24 cellular contexts compared by ENCODE assay signal in genomic region chr7:134887523-134887922, GRCh38.
A peak's percentile ranks its signal among the peaks of the same experiment; 100 is the strongest.
DNase-seq lines count a peak whose midpoint lies in the region; ATAC-seq, FAIRE-seq and TF ChIP-seq lines count a peak whose summit lies in the region.
"Had no signal": no experiment of that assay in that cellular context is flagged by ENCODE, and none has a peak within 500 bp of the region (broad histone marks: within the 10 kb centered on the region; RNA-seq: fewer than 3 reads in every experiment).

No MANE protein-coding gene starts in this region.

- no peaks in the 10 kb centered on the region for H3K9me3 Mint-ChIP-seq in activated naive CD8-positive, alpha-beta T cell treated with anti-CD3 and anti-CD28 coated beads for 36 hours
- H3K9me3 Mint-ChIP-seq: activated B cell treated with CpG ODN at 0.5 μM for 24 hours; activated CD8-positive, alpha-beta T cell treated with anti-CD3 and anti-CD28 coated beads for 36 hours; activated T-cell treated with anti-CD3 and anti-CD28 coated beads, Interleukin-2, amount 50 U/mL, for 4 hours had no signal

- H3K4me1 ChIP-seq in heart left ventricle (peaks cover 10 to 66% (median 51%) of the 10 kb centered on the region in 12 donors), GM12878 (ENCODE audit: control insufficient read depth, insufficient read depth, low read length) (no peaks in the 10 kb centered on the region; the same call in 1 of the 2 replicates), mesenchymal stem cell (ENCODE audit: control insufficient read depth, insufficient read depth, low read depth, low read length) (peaks cover 13% of the 10 kb centered on the region), tibial artery (peaks cover 4 to 98% (median 53%) of the 10 kb centered on the region in 4 donors)

- no peak overlapping the region for H2BK15ac ChIP-seq in mesenchymal stem cell (ENCODE audit: low read depth, poor library complexity, severe bottlenecking)

- no peaks in the 10 kb centered on the region for H4K20me1 ChIP-seq in GM12878 (ENCODE audit: control insufficient read depth, insufficient read depth)

- H3K4ac ChIP-seq in mesenchymal stem cell (ENCODE audit: low read depth in 1 of 2, low read length in 2 of 2): no peak overlapping the region

- no peak overlapping the region for H2AK5ac ChIP-seq in mesenchymal stem cell (ENCODE audit: low read length, severe bottlenecking)

- TF ChIP-seq RAD21 in GM12878 (IDR thresholded peaks at IDR 0.05; ENCODE audit: insufficient read depth, low read depth, low read length): no peak

- H2BK120ac ChIP-seq in mesenchymal stem cell (ENCODE audit: low read depth, low read length): no peak overlapping the region

- H3K27ac ChIP-seq in heart left ventricle (peak overlapping the region; percentile 61 to 91 (median 78)), GM12878 (ENCODE audit: control insufficient read depth, insufficient read depth) (no peak overlapping the region), mesenchymal stem cell (ENCODE audit: low read length, poor library complexity, severe bottlenecking) (no peak overlapping the region), tibial artery (peak overlapping the region; percentile 63 to 67)
- H3K27ac ChIP-seq: epithelial cell of prostate, HL-60 had no signal

- no peak overlapping the region for H3K4me3 ChIP-seq in heart left ventricle
- no peak overlapping the region for H3K4me3 ChIP-seq in GM12878
- no peak overlapping the region for H3K4me3 ChIP-seq in mesenchymal stem cell (ENCODE audit: insufficient read depth in 1 of 2, low read depth in 1 of 2, low read length in 2 of 2)
- no peak overlapping the region for H3K4me3 ChIP-seq in tibial artery
- H3K4me3 ChIP-seq: dorsolateral prefrontal cortex, K562, mucosa of descending colon had no signal

- H3K27me3 ChIP-seq in heart left ventricle (no peaks in the 10 kb centered on the region), GM12878 (replicated peaks in 1 of 2; ENCODE audit: control insufficient read depth in 2 of 2, insufficient read depth in 2 of 2, low read length in 1 of 2) (no peaks in the 10 kb centered on the region), mesenchymal stem cell (ENCODE audit: control insufficient read depth in 1 of 2, insufficient read depth in 1 of 2, low read length in 2 of 2) (no peaks in the 10 kb centered on the region), tibial artery (no peaks in the 10 kb centered on the region)
- H3K27me3 ChIP-seq: dorsolateral prefrontal cortex had no signal

- intact Hi-C loops in heart left ventricle (cut with DNase I): loop anchor here in 4 of 10 donors (5.0 to 10.0 kb wide), 3 partner anchors 63 to 105 kb away; no protein-coding TSS in a partner anchor
- intact Hi-C loops in left cardiac atrium (cut with DNase I): no loop called here
- intact Hi-C loops in GM12878 (cut with micrococcal nuclease; ENCODE audit: unreplicated experiment): no loop called here
- intact Hi-C loops in tibial artery (cut with DNase I; ENCODE audit: low total_unique reads): loop anchor here (10.0 kb wide), 1 partner anchor 47 kb away; no protein-coding TSS in a partner anchor

- H3K14ac ChIP-seq in mesenchymal stem cell (ENCODE audit: low read length in 2 of 2): peak overlapping the region in 1 of 2 experiments; percentile 97

- H2BK5ac ChIP-seq in mesenchymal stem cell (ENCODE audit: low read depth, low read length, poor library complexity, severe bottlenecking): no peak overlapping the region

- no peak for TF ChIP-seq EP300 in GM12878 (IDR thresholded peaks at IDR 0.05; ENCODE audit: borderline replicate concordance in 1 of 2, control insufficient read depth in 1 of 2, low read depth in 2 of 2, low read length in 2 of 2)

- FAIRE-seq in GM12878 (lab: Jason Lieb, UNC): no peak
- FAIRE-seq: K562 had no signal

- peak overlapping the region; percentile 44 for H4K91ac ChIP-seq in mesenchymal stem cell (ENCODE audit: low read length)

- in situ Hi-C loops in GM12878 (cut with MboI) (no loop called here), GM13977 (cut with MboI; ENCODE audit: low pct_unique_long_range_greater_than_20kb, low sequenced_read_pairs, unreplicated experiment) (no loop called here)

- ATAC-seq in heart left ventricle (no peak), left cardiac atrium (no peak), GM12878 (no peak)
- ATAC-seq: activated CD8-positive, alpha-beta T cell treated with anti-CD3 and anti-CD28 coated beads for 36 hours; activated T-cell treated with anti-CD3 and anti-CD28 coated beads, Interleukin-2, amount 50 U/mL, for 4 hours; K562; left colon; mucosa of descending colon; PC-3; stimulated activated naive CD8-positive, alpha-beta T cell treated with anti-CD3 and anti-CD28 coated beads, Interleukin-15, Interleukin-2, amounts not matched to agents 100 U/mL and 50 U/mL, for 24 hours had no signal

- SMC1A ChIA-PET in GM12878 (lab: Charles Lee; ENCODE audit: uncharacterized antibody, unreplicated experiment): interaction anchor here (1.2 to 1.6 kb wide), 2 partner anchors 17 to 56 kb away, joined by 3 read pairs; no protein-coding TSS in a partner anchor

- H3K27me3 Mint-ChIP-seq in activated naive CD8-positive, alpha-beta T cell treated with anti-CD3 and anti-CD28 coated beads for 36 hours: peaks cover 8% of the 10 kb centered on the region

- no peak overlapping the region for H2AFZ ChIP-seq in GM12878 (ENCODE audit: control insufficient read depth, low read depth, low read length)
- H2AFZ ChIP-seq in mesenchymal stem cell (ENCODE audit: low read depth, low read length): no peak overlapping the region

- RAD21 ChIA-PET in GM12878 (lab: Charles Lee; ENCODE audit: unreplicated experiment): no interaction called here

- WGBS in heart left ventricle, 4 donors: 87 to 97% (median 95%) methylated on average over 8 of the region's 8 CpGs
- WGBS in GM12878 (ENCODE audit: insufficient coverage, insufficient replicate concordance, low lambda C conversion rate, missing lambda C conversion rate): 76% methylated on average over 8 of the region's 8 CpGs
- 98% methylated on average over 6 of the region's 8 CpGs for WGBS in mesenchymal stem cell

- no peak overlapping the region for H4K8ac ChIP-seq in mesenchymal stem cell (ENCODE audit: low read length)

- no peak for TF ChIP-seq CTCF in heart left ventricle (IDR thresholded peaks at IDR 0.05)
- TF ChIP-seq CTCF in GM12878 (IDR thresholded peaks at IDR 0.05 in 2 of 3, conservative IDR thresholded peaks at IDR 0.05 in 1 of 3; ENCODE audit: control insufficient read depth in 2 of 3, extremely low read depth in 1 of 3, insufficient read depth in 1 of 3, low read depth in 3 of 3, low read length in 3 of 3): no peak
- TF ChIP-seq CTCF in tibial artery (IDR thresholded peaks at IDR 0.05): no peak
- no peak for TF ChIP-seq CTCF in GM13977 (IDR thresholded peaks at IDR 0.05; ENCODE audit: extremely low read depth, insufficient read depth, missing control alignments)

- peak overlapping the region in 1 of 2 experiments; percentile 81 for H3K18ac ChIP-seq in mesenchymal stem cell (ENCODE audit: low read depth in 1 of 2, low read length in 2 of 2)

- DNase-seq in heart left ventricle: no peak
- no peak for DNase-seq in left cardiac atrium
- DNase-seq in GM12878 (ENCODE audit: low read depth, low spot score): no peak
- no peak for DNase-seq in mesenchymal stem cell
- no peak for DNase-seq in tibial artery
- no peak for DNase-seq in GM13977 (ENCODE audit: low spot score)
- no peak for DNase-seq in central memory CD4-positive, alpha-beta T cell
- no peak for DNase-seq in activated naive CD8-positive, alpha-beta T cell treated with anti-CD3 and anti-CD28 coated beads for 36 hours
- DNase-seq: activated B cell treated with CpG ODN at 0.5 μM for 24 hours; activated CD8-positive, alpha-beta T cell treated with anti-CD3 and anti-CD28 coated beads for 36 hours; activated naive CD4-positive, alpha-beta T cell treated with anti-CD3 and anti-CD28 coated beads, Interleukin-2, amount 50 U/mL, for 16 hours; activated T-cell treated with anti-CD3 and anti-CD28 coated beads, Interleukin-2, amount 50 U/mL, for 4 hours; dorsolateral prefrontal cortex; left colon; mucosa of descending colon; MV-4-11; NCI-H187 treated with DMSO at 0.1 percent for 48 hours; NCI-H226; PC-3; stimulated activated naive CD8-positive, alpha-beta T cell treated with anti-CD3 and anti-CD28 coated beads, Interleukin-15, Interleukin-2, amounts not matched to agents 100 U/mL and 50 U/mL, for 24 hours had no signal

- H2BK12ac ChIP-seq in mesenchymal stem cell (ENCODE audit: low read length in 2 of 2): peak overlapping the region in 1 of 2 experiments; percentile 88

- H3K9ac ChIP-seq in GM12878 (ENCODE audit: control insufficient read depth, insufficient read depth, low read length): no peak overlapping the region
- H3K9ac ChIP-seq in mesenchymal stem cell (ENCODE audit: low read length): peak overlapping the region; percentile 81

- H3K79me2 ChIP-seq in GM12878 (ENCODE audit: control insufficient read depth, insufficient read depth, low read length): no peaks in the 10 kb centered on the region

- peak overlapping the region in 1 of 2 experiments; percentile 54 for H3K23ac ChIP-seq in mesenchymal stem cell (ENCODE audit: low read length in 2 of 2)

- CTCF ChIA-PET in GM12878 (lab: Yijun Ruan, JAX): interaction anchor here (2.0 kb wide), 1 partner anchor 9 kb away, joined by 5 read pairs; no protein-coding TSS in a partner anchor

- BruUV-seq in GM12878 (replicated peaks; lab: Mats Ljungman, UMichigan): no TSS peak

- H3K9me3 ChIP-seq in heart left ventricle (no peaks in the 10 kb centered on the region), GM12878 (replicated peaks; ENCODE audit: control insufficient read depth, insufficient read depth, low read length) (no peaks in the 10 kb centered on the region), mesenchymal stem cell (ENCODE audit: control insufficient read depth, low read length) (no peaks in the 10 kb centered on the region), tibial artery (no peaks in the 10 kb centered on the region)
- H3K9me3 ChIP-seq: mucosa of descending colon had no signal

- H3K4me2 ChIP-seq in GM12878 (ENCODE audit: control insufficient read depth, insufficient read depth) (no peak overlapping the region), mesenchymal stem cell (ENCODE audit: low read length, poor library complexity, severe bottlenecking) (no peak overlapping the region)

- H3K4me3 Mint-ChIP-seq in activated naive CD8-positive, alpha-beta T cell treated with anti-CD3 and anti-CD28 coated beads for 36 hours: no peak overlapping the region
- H3K4me3 Mint-ChIP-seq: activated B cell treated with CpG ODN at 0.5 μM for 24 hours; activated CD8-positive, alpha-beta T cell treated with anti-CD3 and anti-CD28 coated beads for 36 hours; activated T-cell treated with anti-CD3 and anti-CD28 coated beads, Interleukin-2, amount 50 U/mL, for 4 hours; CD14-positive monocyte had no signal

- peaks cover 22% of the 10 kb centered on the region for H3K79me1 ChIP-seq in mesenchymal stem cell (replicated peaks; ENCODE audit: low read length, poor library complexity, severe bottlenecking)

- POLR2A ChIA-PET in GM12878 (lab: Charles Lee): no interaction called here

- H3K36me3 ChIP-seq in heart left ventricle: peaks cover 0 to 5% (median 0%) of the 10 kb centered on the region in 9 donors
- H3K36me3 ChIP-seq in GM12878 (ENCODE audit: control insufficient read depth in 2 of 2, insufficient read depth in 2 of 2, low read length in 1 of 2): no peaks in the 10 kb centered on the region
- peaks cover 7 to 11% of the 10 kb centered on the region in 2 experiments for H3K36me3 ChIP-seq in mesenchymal stem cell (ENCODE audit: control insufficient read depth in 1 of 2, insufficient read depth in 2 of 2, low read depth in 1 of 2, low read length in 2 of 2)
- no peaks in the 10 kb centered on the region for H3K36me3 ChIP-seq in tibial artery

- peaks cover 26% of the 10 kb centered on the region for H3K4me1 Mint-ChIP-seq in activated naive CD8-positive, alpha-beta T cell treated with anti-CD3 and anti-CD28 coated beads for 36 hours

- H3K36me3 Mint-ChIP-seq in activated naive CD8-positive, alpha-beta T cell treated with anti-CD3 and anti-CD28 coated beads for 36 hours: no peaks in the 10 kb centered on the region
- H3K36me3 Mint-ChIP-seq: CD14-positive monocyte had no signal

- no peak overlapping the region for H3K27ac Mint-ChIP-seq in activated naive CD8-positive, alpha-beta T cell treated with anti-CD3 and anti-CD28 coated beads for 36 hours
- H3K27ac Mint-ChIP-seq: activated B cell treated with CpG ODN at 0.5 μM for 24 hours; activated CD8-positive, alpha-beta T cell treated with anti-CD3 and anti-CD28 coated beads for 36 hours had no signal

- no peak for TF ChIP-seq POLR2A in heart left ventricle (IDR thresholded peaks at IDR 0.05)
- no peak for TF ChIP-seq POLR2A in GM12878 (IDR thresholded peaks at IDR 0.05; ENCODE audit: low read depth, low read length)

Comparison
In these comparisons a context has a peak if more than half of its experiments do, and no peak if none do; other contexts are left out.
1. H3K27ac ChIP-seq: peak in heart left ventricle (12 of 12) and tibial artery (2 of 2); none in GM12878 (single experiment) and mesenchymal stem cell (single experiment).